Comparison of ENCODE assay signal across 18 cellular contexts in the genomic region with DNA sequence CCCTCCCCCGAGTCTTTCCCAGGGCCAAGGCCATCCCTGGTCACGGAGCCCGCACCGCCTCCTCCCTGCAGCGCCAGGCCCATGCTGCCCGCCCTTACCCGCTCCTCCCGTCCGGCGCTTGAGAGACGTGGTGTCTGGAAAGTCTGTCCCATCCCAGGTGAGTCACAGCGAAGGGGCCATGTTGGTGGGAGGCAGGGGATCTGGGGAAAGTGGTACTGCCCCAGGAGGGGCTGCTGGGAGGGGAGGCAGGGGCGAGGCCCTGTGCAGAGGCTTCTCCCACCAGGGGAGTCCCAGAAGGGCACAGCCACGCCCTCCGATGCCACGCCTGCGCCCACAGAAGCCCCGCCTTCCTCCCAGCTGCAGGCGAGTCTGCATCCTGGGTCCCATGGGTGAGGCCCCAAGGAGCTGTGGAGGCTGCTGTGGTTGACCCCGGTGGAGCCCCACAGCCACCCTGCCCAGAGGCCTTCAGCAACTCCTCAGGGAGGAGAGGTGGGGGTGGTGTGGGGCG.
"Had no signal": no experiment of that assay in that cellular context is flagged by ENCODE, and none has a peak within 500 bp of the region (broad histone marks: within the 10 kb centered on the region; RNA-seq: fewer than 3 reads in every experiment).

No MANE protein-coding gene starts in this region.

- DNase-seq: KBM-7, MV-4-11, NCI-H1048, NCI-H1105, NCI-H1417, NCI-H1436 treated with DMSO at 0.1 percent for 48 hours, NCI-H1694, NCI-H1930, NCI-H2081, NCI-H2107, NCI-H2227 treated with DMSO at 0.1 percent for 48 hours, NCI-H524, NCI-H526 treated with DMSO at 0.1 percent for 48 hours, NCI-H748 treated with DMSO at 0.1 percent for 48 hours, SHP77 treated with DMSO at 0.1 percent for 48 hours, SJCRH30 had no signal

- H3K27ac ChIP-seq: RWPE1, SJCRH30 had no signal

- H3K36me3 ChIP-seq: SJCRH30 had no signal

- ATAC-seq: SK-N-SH treated with all-trans-retinoic acid at 6 μM for 48 hours had no signal

- H3K9me3 ChIP-seq: SJCRH30 had no signal

- H3K4me3 ChIP-seq: SJCRH30 had no signal

- H3K4me1 ChIP-seq: SJCRH30 had no signal
